ENCODE assay signal across 8 cellular contexts in genomic region chr1:202861420-202862121, GRCh38. TPM values are rescaled to one million over a fixed set of nuclear protein-coding genes. Genes with fewer than 3 reads are reported as not detected.
DNase-seq lines count a peak whose midpoint lies in the region; ATAC-seq and TF ChIP-seq lines count a peak whose summit lies in the region.

No MANE protein-coding gene starts in this region.

- WGBS in heart left ventricle, 4 donors: 0 to 2% (median 1%) methylated on average over 23 to 44 of the region's 44 CpGs

- H3K27me3 ChIP-seq in heart left ventricle: peaks cover 0 to 6% (median 0%) of the 10 kb centered on the region in 9 donors
- H3K27me3 ChIP-seq in osteoblast (ENCODE audit: insufficient read depth, low read length): no peaks in the 10 kb centered on the region
- no peaks in the 10 kb centered on the region for H3K27me3 ChIP-seq in vagina

- peak overlapping the region; percentile 99 for H3K4me2 ChIP-seq in osteoblast (ENCODE audit: insufficient read depth, low read length)

- H3K36me3 ChIP-seq in heart left ventricle (no peaks in the 10 kb centered on the region), osteoblast (ENCODE audit: insufficient read depth, low read length) (no peaks in the 10 kb centered on the region), vagina (no peaks in the 10 kb centered on the region)

- peak overlapping the region in 3 of 12 donors; percentile 31 to 61 (median 45) for H3K27ac ChIP-seq in heart left ventricle
- no peak overlapping the region for H3K27ac ChIP-seq in osteoblast (ENCODE audit: low read depth, low read length)
- H3K27ac ChIP-seq in vagina: peak overlapping the region; percentile 8

- intact Hi-C loops in heart left ventricle (cut with DNase I): loop anchor here in 2 of 10 donors (5.0 to 10.0 kb wide), 2 partner anchors 49 to 97 kb away; partner anchors contain the start of gene PCAT6 (in 1 of the 2)
- intact Hi-C loops in vagina (cut with DNase I): no loop called here

- peak; percentile 19 to 66 for TF ChIP-seq POLR2A in heart left ventricle (IDR thresholded peaks at IDR 0.05)
- TF ChIP-seq POLR2A in vagina (IDR thresholded peaks at IDR 0.05): peak in 1 of 2 donors; percentile 32

- peak; percentile 89 for DNase-seq in DMS153 (lab: John Stamatoyannopoulos, UW)
- DNase-seq in LoVo (ENCODE audit: low spot score): peak; percentile 89
- peak; percentile 23 for DNase-seq in RPMI8226
- DNase-seq in amniotic stem cell (lab: John Stamatoyannopoulos, UW): peak; percentile 90
- DNase-seq in heart left ventricle: peak; percentile 92 to 96 (median 95)
- peak; percentile 98 for DNase-seq in osteoblast (ENCODE audit: insufficient read length, low spot score, missing footprints)
- peak in 1 of 2 donors; percentile 90 for DNase-seq in vagina (ENCODE audit: extremely low spot score in 2 of 2)

- no peak for TF ChIP-seq CTCF in heart left ventricle (IDR thresholded peaks at IDR 0.05)
- TF ChIP-seq CTCF in osteoblast (IDR thresholded peaks at IDR 0.05; ENCODE audit: extremely low read depth, low read depth, low read length): no peak
- no peak for TF ChIP-seq CTCF in vagina (IDR thresholded peaks at IDR 0.05)

- H3K4me1 ChIP-seq in heart left ventricle (peaks cover 0 to 21% (median 10%) of the 10 kb centered on the region in 12 donors), osteoblast (ENCODE audit: insufficient read depth, low read length) (peaks cover 8% of the 10 kb centered on the region), vagina (peaks cover 15% of the 10 kb centered on the region)

- peak; percentile 83 for ATAC-seq in GM21825 (IDR thresholded peaks at IDR 0.05; ENCODE audit: unreplicated experiment)
- ATAC-seq in heart left ventricle: peak; percentile 98 to 99 (median 98)

- H3K9me3 ChIP-seq in heart left ventricle: no peaks in the 10 kb centered on the region
- no peaks in the 10 kb centered on the region for H3K9me3 ChIP-seq in osteoblast (ENCODE audit: low read depth, low read length)
- H3K9me3 ChIP-seq in vagina: no peaks in the 10 kb centered on the region

- peak overlapping the region; percentile 99 for H2AFZ ChIP-seq in osteoblast (ENCODE audit: low read length)

- H3K79me2 ChIP-seq in osteoblast (ENCODE audit: insufficient read depth, low read length): no peaks in the 10 kb centered on the region

- H4K20me1 ChIP-seq in osteoblast (ENCODE audit: insufficient read depth, low read length): no peaks in the 10 kb centered on the region

- H3K4me3 ChIP-seq in heart left ventricle (peak overlapping the region; percentile 53 to 90 (median 78)), osteoblast (ENCODE audit: insufficient read depth, low read length) (peak overlapping the region; percentile 83), vagina (peak overlapping the region; percentile 60 to 69)

RNA-seq across cellular contexts. Expression of gene RABIF, which starts 27.4 kb away (rescaled TPM):
- total RNA-seq in heart left ventricle (1 to 10 TPM; 3.6 to 9.2 (median 5.3) TPM), osteoblast (7.2 and 8.0 TPM in 2 replicates), vagina (7.4 TPM)
- 10 to 100 TPM in 1 of 2 donors, 1 to 10 TPM in 1; 3.8 to 12.1 TPM for polyA plus RNA-seq in heart left ventricle

RNA-seq across cellular contexts. Expression of gene PCAT6, which starts 50.8 kb away (rescaled TPM):
- 1 to 10 TPM in 5 of 9 donors, under 1 TPM in 3, not detected in 1; 0.39 to 2.5 (median 1.0) TPM for total RNA-seq in heart left ventricle
- polyA plus RNA-seq in heart left ventricle: 1 to 10 TPM in 1 of 2 donors, under 1 TPM in 1; 0.55 to 1.9 TPM
- 0.29 and 0.72 TPM in 2 replicates for total RNA-seq in osteoblast
- not detected for total RNA-seq in vagina

RNA-seq across cellular contexts. Expression of gene KDM5B, which starts 53.4 kb away (rescaled TPM):
- 10 to 100 TPM; 11.5 to 22.9 (median 15.1) TPM for total RNA-seq in heart left ventricle
- polyA plus RNA-seq in heart left ventricle: 1 to 10 TPM; 5.2 to 6.2 TPM
- total RNA-seq in osteoblast: 113 and 124 TPM in 2 replicates
- 99.4 TPM for total RNA-seq in vagina
